21 cellular contexts compared by ENCODE assay signal in the genomic region with DNA sequence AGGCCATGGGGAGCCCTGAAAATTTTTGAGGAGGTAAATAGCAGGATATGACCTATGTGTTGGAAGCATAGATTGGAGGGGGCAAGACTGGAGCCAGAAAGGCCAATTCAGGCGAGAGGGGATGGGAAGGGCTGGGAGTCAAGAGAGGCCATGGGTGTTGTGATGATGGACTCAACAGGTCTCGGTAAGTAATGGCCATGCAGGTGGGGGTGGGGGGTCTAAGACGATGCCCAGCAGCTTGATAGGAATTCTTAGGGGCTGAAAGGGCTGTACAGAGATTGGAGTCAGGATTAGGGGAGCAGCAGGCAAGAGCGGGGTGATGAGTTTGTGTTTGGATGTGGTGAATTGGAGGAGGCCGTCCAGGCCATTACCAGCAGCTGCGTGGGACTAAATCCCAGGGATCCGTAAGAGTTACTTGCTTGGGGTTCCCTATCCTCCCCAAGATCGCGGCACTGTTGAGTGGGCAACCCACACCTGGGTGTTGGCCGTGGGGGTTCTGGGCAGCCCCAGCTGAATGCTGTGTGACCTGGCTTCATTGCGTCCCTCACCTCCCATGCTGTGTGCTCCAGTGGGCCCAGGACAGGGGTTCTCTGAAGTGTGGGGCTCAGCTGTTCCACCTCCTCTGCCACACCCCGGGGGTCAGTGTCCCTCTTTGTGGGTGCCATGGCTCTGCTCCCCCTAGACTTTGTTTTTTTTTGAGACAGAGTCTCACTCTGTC. TPM values are rescaled to one million over a fixed set of nuclear protein-coding genes. Genes with fewer than 3 reads are reported as not detected.
DNase-seq lines count a peak whose midpoint lies in the region; TF ChIP-seq lines count a peak whose summit lies in the region.
"Had no signal": no experiment of that assay in that cellular context is flagged by ENCODE, and none has a peak within 500 bp of the region (broad histone marks: within the 10 kb centered on the region; RNA-seq: fewer than 3 reads in every experiment).

No MANE protein-coding gene starts in this region.

- CTCF ChIA-PET in GM10248 (lab: Yijun Ruan, JAX), result no interaction called here

- H3K23ac ChIP-seq in H9 (ENCODE audit: insufficient read length, low read depth, low read length), result no peak overlapping the region

- H2AFZ ChIP-seq in neural progenitor cell (replicated peaks) (no peak overlapping the region), H9 (ENCODE audit: low read length) (no peak overlapping the region)

- H4K20me1 ChIP-seq in neural progenitor cell (ENCODE audit: low read depth) (no peaks in the 10 kb centered on the region), H9 (ENCODE audit: control insufficient read depth, insufficient read depth, insufficient read length) (no peaks in the 10 kb centered on the region)

- H4K91ac ChIP-seq in H9 (ENCODE audit: insufficient read length, low read depth, low read length), result no peak overlapping the region

- no CpG with 5 or more reads among the region's 12 CpGs for WGBS in H9 (ENCODE audit: extremely low coverage, insufficient read length, low lambda C conversion rate)

- H3K4me1 Mint-ChIP-seq in glutamatergic neuron (ENCODE audit: low read depth, unreplicated experiment), result peaks cover 64% of the 10 kb centered on the region
- peaks cover 26% of the 10 kb centered on the region for H3K4me1 Mint-ChIP-seq in neural progenitor cell
- peaks cover 46% of the 10 kb centered on the region in 2 experiments for H3K4me1 Mint-ChIP-seq in H9
- H3K4me1 Mint-ChIP-seq: CD8-positive, alpha-beta memory T cell had no signal

- H3K4me3 Mint-ChIP-seq in glutamatergic neuron (ENCODE audit: unreplicated experiment) (peak overlapping the region; percentile 61), neural progenitor cell (no peak overlapping the region), H9 (no peak overlapping the region)
- H3K4me3 Mint-ChIP-seq: CD8-positive, alpha-beta memory T cell had no signal

- H3K27ac ChIP-seq in neural progenitor cell (no peak overlapping the region), H9 (ENCODE audit: insufficient read length, low read depth, low read length) (no peak overlapping the region)
- H3K27ac ChIP-seq: C4-2B, SJCRH30 had no signal

- no peak overlapping the region for H3K4ac ChIP-seq in H9 (ENCODE audit: low read depth, low read length)

- H3K79me1 ChIP-seq in H9 (ENCODE audit: insufficient read depth, low read depth, low read length, poor library complexity, severe bottlenecking), result no peaks in the 10 kb centered on the region

- H3K4me1 ChIP-seq in neural progenitor cell (peaks cover 39% of the 10 kb centered on the region), H9 (ENCODE audit: insufficient read depth, low read length) (peaks cover 13% of the 10 kb centered on the region)
- H3K4me1 ChIP-seq: SJCRH30 had no signal

- H4K5ac ChIP-seq in H9 (ENCODE audit: insufficient read length, low read depth, low read length), result no peak overlapping the region

- H3K79me2 ChIP-seq in neural progenitor cell (ENCODE audit: low read depth) (no peaks in the 10 kb centered on the region), H9 (ENCODE audit: insufficient read depth, low read length) (no peaks in the 10 kb centered on the region)

- H3K18ac ChIP-seq in H9 (ENCODE audit: insufficient read length, low read depth, low read length), result no peak overlapping the region

- H2BK12ac ChIP-seq in H9 (ENCODE audit: insufficient read length, low read depth, low read length), result no peak overlapping the region

- TF ChIP-seq CTCF in glutamatergic neuron (IDR thresholded peaks at IDR 0.05; ENCODE audit: partially characterized antibody, unreplicated experiment) (no peak), neural progenitor cell (IDR thresholded peaks at IDR 0.05) (no peak), H9 (conservative IDR thresholded peaks at IDR 0.05) (no peak), GM10248 (IDR thresholded peaks at IDR 0.05; ENCODE audit: control extremely low read depth, extremely low read depth, low read depth, missing control alignments) (no peak)

- H3K14ac ChIP-seq in H9 (ENCODE audit: insufficient read depth, low read length), result no peak overlapping the region

- H3K36me3 ChIP-seq in neural progenitor cell, result no peaks in the 10 kb centered on the region
- H3K36me3 ChIP-seq: SJCRH30 had no signal

- H3K27me3 Mint-ChIP-seq in glutamatergic neuron (ENCODE audit: unreplicated experiment) (peaks cover 10% of the 10 kb centered on the region), neural progenitor cell (ENCODE audit: insufficient read depth, low read depth) (peaks cover 14% of the 10 kb centered on the region), H9 (ENCODE audit: low read depth) (peaks cover 4% of the 10 kb centered on the region; the same call in 1 of the 2 replicates)

- H3K9ac ChIP-seq in neural progenitor cell, result no peak overlapping the region
- H3K9ac ChIP-seq in H9 (ENCODE audit: extremely low read depth, insufficient read length, low read length), result no peak overlapping the region

- H3K36me3 Mint-ChIP-seq in glutamatergic neuron (ENCODE audit: unreplicated experiment), result no peaks in the 10 kb centered on the region
- H3K36me3 Mint-ChIP-seq in neural progenitor cell, result no peaks in the 10 kb centered on the region
- H3K36me3 Mint-ChIP-seq in H9 (ENCODE audit: insufficient read depth in 1 of 3, low read depth in 3 of 3), result no peaks in the 10 kb centered on the region
- H3K36me3 Mint-ChIP-seq: CD8-positive, alpha-beta memory T cell had no signal

- H3K27ac Mint-ChIP-seq in glutamatergic neuron (ENCODE audit: unreplicated experiment), result peak overlapping the region; percentile 97
- peak overlapping the region; percentile 42 for H3K27ac Mint-ChIP-seq in neural progenitor cell
- H3K27ac Mint-ChIP-seq in H9, result no peak overlapping the region; a peak in 1 of 7 replicates
- H3K27ac Mint-ChIP-seq: CD8-positive, alpha-beta memory T cell had no signal

- no peak overlapping the region for H2AK5ac ChIP-seq in H9 (ENCODE audit: insufficient read length, low read length)

- H3K9me3 Mint-ChIP-seq in glutamatergic neuron (ENCODE audit: unreplicated experiment) (peaks cover 15% of the 10 kb centered on the region), neural progenitor cell (no peaks in the 10 kb centered on the region), H9 (no peaks in the 10 kb centered on the region; a peak in 1 of 5 replicates)
- H3K9me3 Mint-ChIP-seq: CD8-positive, alpha-beta memory T cell had no signal

- no peak overlapping the region for H3K56ac ChIP-seq in H9 (ENCODE audit: insufficient read length, low read depth, low read length)

- H3K4me2 ChIP-seq in neural progenitor cell, result peak overlapping the region; percentile 28
- no peak overlapping the region for H3K4me2 ChIP-seq in H9 (ENCODE audit: insufficient read depth, insufficient read length, low read length)

- H4K8ac ChIP-seq in H9 (replicated peaks; ENCODE audit: insufficient read length, low read depth, low read length), result no peak overlapping the region

- H3K4me3 ChIP-seq in neural progenitor cell, result no peak overlapping the region
- H3K4me3 ChIP-seq: SJCRH30 had no signal

- no peaks in the 10 kb centered on the region for H3K9me3 ChIP-seq in neural progenitor cell (ENCODE audit: low read depth)
- H3K9me3 ChIP-seq in H9 (ENCODE audit: control insufficient read depth, low read depth, low read length), result no peaks in the 10 kb centered on the region
- H3K9me3 ChIP-seq: SJCRH30 had no signal

- peaks cover 5% of the 10 kb centered on the region for H3F3A ChIP-seq in neural progenitor cell (ENCODE audit: low read depth)

- no peak overlapping the region for H3T11ph ChIP-seq in H9 (ENCODE audit: low read length)

- peak; percentile 24 for DNase-seq in activated effector memory CD4-positive, alpha-beta T cell treated with anti-CD3 and anti-CD28 coated beads, Interleukin-2, amount 50 U/mL, for 16 hours
- no peak for DNase-seq in activated effector memory CD4-positive, alpha-beta T cell treated with Interleukin-2 at 50 U/mL for 16 hours
- DNase-seq in glutamatergic neuron, result no peak
- DNase-seq in neural progenitor cell (ENCODE audit: low spot score), result no peak
- peak; percentile 29 for DNase-seq in ureter (ENCODE audit: low spot score)
- DNase-seq in H9, result no peak
- no peak for DNase-seq in GM10248 (ENCODE audit: extremely low spot score)
- DNase-seq in NCI-H510A treated with DMSO at 0.1 percent for 48 hours (lab: John Stamatoyannopoulos, UW), result no peak
- DNase-seq: 8988T; CD8-positive, alpha-beta memory T cell; DMS53; NCI-H1436; NCI-H2029; NCI-H226; NCI-H524; NCI-H774; NK-92 treated with Interleukin-12 subunit alpha and Interleukin-12 subunit beta, amount 100 ng/mL, for 24 hours; SJCRH30 had no signal

- H3K23me2 ChIP-seq in H9 (ENCODE audit: insufficient read length, low read depth, low read length, poor library complexity, severe bottlenecking), result no peaks in the 10 kb centered on the region

- POLR2A ChIA-PET in GM10248 (lab: Yijun Ruan, JAX), result no interaction called here

- no peak overlapping the region for H2BK5ac ChIP-seq in H9 (ENCODE audit: insufficient read length, low read length)

- no peak overlapping the region for H2BK15ac ChIP-seq in H9 (ENCODE audit: low read depth, low read length)

- no peak overlapping the region for H2BK120ac ChIP-seq in H9 (ENCODE audit: low read depth, low read length, poor library complexity, severe bottlenecking)

- no peak overlapping the region for H2BK20ac ChIP-seq in H9 (ENCODE audit: low read depth, low read length, poor library complexity, severe bottlenecking)

- peaks cover 9% of the 10 kb centered on the region for H3K27me3 ChIP-seq in neural progenitor cell
- no peaks in the 10 kb centered on the region for H3K27me3 ChIP-seq in H9 (ENCODE audit: insufficient read depth, low read length)
- H3K27me3 ChIP-seq: SJCRH30 had no signal

RNA-seq across cellular contexts. Expression of gene CHRNB4, which starts 41.8 kb away (rescaled TPM):
- total RNA-seq in glutamatergic neuron (ENCODE audit: unreplicated experiment) (71.6 TPM), neural progenitor cell (ENCODE audit: low replicate concordance) (0.24 and 0.37 TPM in 2 replicates), ureter (0.57 TPM), H9 (2021) (1.9 TPM in 2 replicates)
- total RNA-seq: CD8-positive, alpha-beta memory T cell; H4; MCF 10A had no signal

Comparison
In these comparisons a context has a peak if more than half of its experiments do, and no peak if none do; other contexts are left out.
1. DNase-seq: peak in activated effector memory CD4-positive, alpha-beta T cell treated with anti-CD3 and anti-CD28 coated beads, Interleukin-2, amount 50 U/mL, for 16 hours (single experiment) and ureter (single experiment); none in activated effector memory CD4-positive, alpha-beta T cell treated with Interleukin-2 at 50 U/mL for 16 hours (single experiment), glutamatergic neuron (single experiment), neural progenitor cell (single experiment), H9 (single experiment), GM10248 (single experiment) and NCI-H510A treated with DMSO at 0.1 percent for 48 hours (single experiment).
2. H3K27ac Mint-ChIP-seq: peak in glutamatergic neuron (single experiment) and neural progenitor cell (single experiment); none in H9 (0 of 3).
3. RNA of gene CHRNB4, which starts 41.8 kb away (total RNA-seq): 71.6 TPM in glutamatergic neuron (single experiment); 1.9 TPM in H9, 0.57 TPM in ureter (single experiment) and 0.24 to 0.37 TPM in neural progenitor cell; every median in the first group is over 10 times any median in the second.